Comparison of ENCODE assay signal across 8 cellular contexts in genomic region chr11:108121274-108122155, GRCh38. TPM values are rescaled to one million over a fixed set of nuclear protein-coding genes. Genes with fewer than 3 reads are reported as not detected.
DNase-seq lines count a peak whose midpoint lies in the region; ATAC-seq and TF ChIP-seq lines count a peak whose summit lies in the region.

TSS of gene ACAT1 (plus strand) at chr11:108121567. CDS start at chr11:108121607, 40 bp downstream.

- peak within 1 kb of the TSS; percentile 84 for H2AFZ ChIP-seq in OCI-LY3 (ENCODE audit: low read depth, low read length)

- no peaks in the 10 kb centered on the region for H3K9me3 ChIP-seq in OCI-LY3 (ENCODE audit: insufficient read depth, low read length)
- no peaks in the 10 kb centered on the region for H3K9me3 ChIP-seq in mononuclear cell (ENCODE audit: low read depth, low read length)

- no peaks in the 10 kb centered on the region for H4K20me1 ChIP-seq in OCI-LY3 (ENCODE audit: insufficient read depth, low read length)

- H3K27me3 ChIP-seq in OCI-LY3 (ENCODE audit: low read depth, low read length) (no peaks in the 10 kb centered on the region), mononuclear cell (ENCODE audit: insufficient read depth, low read length) (no peaks in the 10 kb centered on the region)

- DNase-seq in DMS 273 treated with DMSO at 0.1 percent for 48 hours (lab: John Stamatoyannopoulos, UW) (peak; percentile 34), HuH-7 (ENCODE audit: low spot score) (peak; percentile 92), activated T-cell treated with anti-CD3 and anti-CD28 coated beads for 1 hour (ENCODE audit: low read depth) (peak; percentile 97), epidermal melanocyte (ENCODE audit: insufficient read length, low spot score) (peak; percentile 87)
- DNase-seq in stimulated activated CD8-positive, alpha-beta memory T cell treated with anti-CD3 and anti-CD28 coated beads, Interleukin-4, amount 100 ng/mL, for 24 hours (ENCODE audit: low read depth): peak; percentile 97

- H3K4me3 ChIP-seq in OCI-LY3 (ENCODE audit: low read length): peak within 1 kb of the TSS; percentile 96
- peak within 1 kb of the TSS; percentile 68 for H3K4me3 ChIP-seq in mononuclear cell (ENCODE audit: low read length)

- peaks cover 7% of the 10 kb centered on the region; the same call in 1 of the 2 replicates for H3K4me1 ChIP-seq in OCI-LY3 (ENCODE audit: low read length)
- peaks cover 35% of the 10 kb centered on the region for H3K4me1 ChIP-seq in mononuclear cell (ENCODE audit: insufficient read depth, low read length)

- peak within 1 kb of the TSS; percentile 81 for H3K9ac ChIP-seq in OCI-LY3 (ENCODE audit: low read length)

- TF ChIP-seq CTCF in OCI-LY3 (IDR thresholded peaks at IDR 0.05; ENCODE audit: low read depth, low read length): no peak

- peak within 1 kb of the TSS; percentile 78 for H3K4me2 ChIP-seq in OCI-LY3 (ENCODE audit: low read length)

- H3K27ac ChIP-seq in OCI-LY3 (ENCODE audit: low read length): no peak within 1 kb of the TSS

- H3K36me3 ChIP-seq in OCI-LY3 (replicated peaks; ENCODE audit: low read depth, low read length): no peaks in the 10 kb centered on the region

- peaks cover 45% of the 10 kb centered on the region for H3K79me2 ChIP-seq in OCI-LY3 (ENCODE audit: low read length)

- peak; percentile 99 for ATAC-seq in GM21515 (IDR thresholded peaks at IDR 0.05; ENCODE audit: unreplicated experiment)

RNA-seq across cellular contexts. Expression of gene ACAT1, which starts in this region (rescaled TPM):
- total RNA-seq in mononuclear cell: 11.2 TPM

Comparison
In these comparisons a context has a peak if more than half of its experiments do, and no peak if none do; other contexts are left out.
1. DNase-seq: peak in every context shown above with its lines; median percentile 97 in activated T-cell treated with anti-CD3 and anti-CD28 coated beads for 1 hour; 97 in stimulated activated CD8-positive, alpha-beta memory T cell treated with anti-CD3 and anti-CD28 coated beads, Interleukin-4, amount 100 ng/mL, for 24 hours; 92 in HuH-7; 87 in epidermal melanocyte; 34 in DMS 273 treated with DMSO at 0.1 percent for 48 hours.